In the genomic region with DNA sequence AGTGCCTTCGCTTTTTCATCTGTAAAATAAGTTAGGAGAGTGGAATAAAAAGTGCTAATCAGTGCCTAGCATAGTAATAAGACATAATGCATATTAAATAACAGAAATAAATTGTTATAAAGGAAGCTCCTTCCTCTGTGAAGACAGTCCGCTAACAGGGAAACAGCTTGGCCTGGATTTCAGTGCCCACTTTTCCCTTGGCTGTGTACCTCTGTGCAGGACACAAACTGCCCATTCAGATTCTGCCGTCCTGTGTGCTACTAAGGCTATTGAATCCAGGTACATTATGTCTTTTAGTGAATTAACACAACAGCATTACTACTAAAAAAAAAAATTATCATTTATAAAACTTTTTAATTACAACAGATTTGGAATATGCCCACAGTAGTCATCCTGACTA, we compare ENCODE assay signal across 22 cellular contexts.
DNase-seq lines count a peak whose midpoint lies in the region; TF ChIP-seq lines count a peak whose summit lies in the region.
"Had no signal": no experiment of that assay in that cellular context is flagged by ENCODE, and none has a peak within 500 bp of the region (broad histone marks: within the 10 kb centered on the region; RNA-seq: fewer than 3 reads in every experiment).

No MANE protein-coding gene starts in this region.

- H3K27me3 Mint-ChIP-seq in Calu3 (ENCODE audit: unreplicated experiment) (no peaks in the 10 kb centered on the region), endodermal cell (ENCODE audit: insufficient read depth) (no peaks in the 10 kb centered on the region)
- H3K27me3 Mint-ChIP-seq: activated naive CD4-positive, alpha-beta T cell treated with anti-CD3 and anti-CD28 coated beads, Interleukin-2, amount 10 ng/mL, durations not matched to agents 7 days and 5 days; naive B cell; stimulated activated memory B cell treated with anti-CD40 and anti-IgM and Interleukin-4, amounts not matched to agents 10 μg/mL and 1 μg/mL and 100 μg/mL, for 72 hours had no signal

- no peaks in the 10 kb centered on the region for H3K27me3 ChIP-seq in A673 (replicated peaks; ENCODE audit: insufficient read depth, low read depth, low read length, poor library complexity)
- H3K27me3 ChIP-seq in endodermal cell (ENCODE audit: control insufficient read depth, insufficient read depth, low read length, poor library complexity, severe bottlenecking) = no peaks in the 10 kb centered on the region
- H3K27me3 ChIP-seq: dorsolateral prefrontal cortex, heart right ventricle, MG63, SJSA1, suprapubic skin had no signal

- H3K36me3 Mint-ChIP-seq in Calu3 (ENCODE audit: insufficient read depth, unreplicated experiment) (no peaks in the 10 kb centered on the region), endodermal cell (ENCODE audit: low read depth) (peaks cover 5% of the 10 kb centered on the region)
- H3K36me3 Mint-ChIP-seq: naive B cell; stimulated activated memory B cell treated with anti-CD40 and anti-IgM and Interleukin-4, amounts not matched to agents 10 μg/mL and 1 μg/mL and 100 μg/mL, for 72 hours had no signal

- intact Hi-C loops in A673 (cut with micrococcal nuclease; ENCODE audit: unreplicated experiment) = no loop called here
- intact Hi-C loops in Calu3 (cut with micrococcal nuclease; ENCODE audit: unreplicated experiment) = no loop called here

- H3K9ac ChIP-seq in SK-N-MC (ENCODE audit: insufficient read length) (no peak overlapping the region), endodermal cell (ENCODE audit: extremely low read depth, low read length, poor library complexity, severe bottlenecking) (no peak overlapping the region)

- H3K4me1 ChIP-seq in A673 (ENCODE audit: insufficient read depth, low read length, poor library complexity, severe bottlenecking) = peaks cover 64% of the 10 kb centered on the region
- peaks cover 22% of the 10 kb centered on the region for H3K4me1 ChIP-seq in endodermal cell (ENCODE audit: control insufficient read depth, insufficient read depth, low read length)

- H3K27ac Mint-ChIP-seq in Calu3 (ENCODE audit: unreplicated experiment) = peak overlapping the region; percentile 13
- H3K27ac Mint-ChIP-seq in endodermal cell = peak overlapping the region; percentile 26
- H3K27ac Mint-ChIP-seq: activated naive CD4-positive, alpha-beta T cell treated with anti-CD3 and anti-CD28 coated beads, Interleukin-2, amount 10 ng/mL, durations not matched to agents 7 days and 5 days had no signal

- no peaks in the 10 kb centered on the region for H3K9me3 ChIP-seq in A673 (ENCODE audit: low read depth, low read length, poor library complexity, severe bottlenecking)
- peaks cover 2% of the 10 kb centered on the region; the same call in 1 of the 2 replicates for H3K9me3 ChIP-seq in SK-N-MC (ENCODE audit: low read depth, low read length)
- no peaks in the 10 kb centered on the region for H3K9me3 ChIP-seq in endodermal cell (ENCODE audit: control insufficient read depth, low read length)
- H3K9me3 ChIP-seq: heart right ventricle, MG63, SJSA1, suprapubic skin had no signal

- H3K36me3 ChIP-seq in A673 (ENCODE audit: insufficient read depth, low read length, poor library complexity, severe bottlenecking) = no peaks in the 10 kb centered on the region
- peaks cover 40% of the 10 kb centered on the region for H3K36me3 ChIP-seq in SK-N-MC (ENCODE audit: insufficient read depth, low read length)
- peaks cover 15% of the 10 kb centered on the region for H3K36me3 ChIP-seq in endodermal cell (ENCODE audit: control insufficient read depth, insufficient read depth, low read length)
- H3K36me3 ChIP-seq: heart right ventricle, MG63, SJSA1, suprapubic skin had no signal

- H3K9me3 Mint-ChIP-seq in Calu3 (ENCODE audit: low read depth, unreplicated experiment) (no peaks in the 10 kb centered on the region), endodermal cell (no peaks in the 10 kb centered on the region)
- H3K9me3 Mint-ChIP-seq: activated naive CD4-positive, alpha-beta T cell treated with anti-CD3 and anti-CD28 coated beads, Interleukin-2, amount 10 ng/mL, durations not matched to agents 7 days and 5 days; activated T-cell treated with anti-CD3 and anti-CD28 coated beads, Interleukin-2, amount 50 U/mL, for 4 hours; naive B cell; stimulated activated memory B cell treated with anti-CD40 and anti-IgM and Interleukin-4, amounts not matched to agents 10 μg/mL and 1 μg/mL and 100 μg/mL, for 72 hours had no signal

- no peak overlapping the region for H3K4me3 ChIP-seq in A673 (ENCODE audit: low read depth, low read length, poor library complexity, severe bottlenecking)
- no peak overlapping the region for H3K4me3 ChIP-seq in SK-N-MC
- H3K4me3 ChIP-seq in endodermal cell (ENCODE audit: low read length) = no peak overlapping the region
- H3K4me3 ChIP-seq: dorsolateral prefrontal cortex, heart right ventricle, MG63, SJSA1, suprapubic skin had no signal

- TF ChIP-seq CTCF in A673 (conservative IDR thresholded peaks at IDR 0.05; ENCODE audit: low read depth, low read length) = no peak
- TF ChIP-seq CTCF in Calu3 (IDR thresholded peaks at IDR 0.05; ENCODE audit: unreplicated experiment) = no peak
- no peak for TF ChIP-seq CTCF in endodermal cell (conservative IDR thresholded peaks at IDR 0.05)
- no peak for TF ChIP-seq CTCF in GM20000 (IDR thresholded peaks at IDR 0.05; ENCODE audit: extremely low read depth, missing control alignments)

- CTCF ChIA-PET in A673 (lab: Charles Lee) (no interaction called here), Calu3 (lab: Charles Lee) (interaction anchor here (0.6 to 0.8 kb wide), 3 partner anchors 8 to 20 kb away, joined by 3 to 5 read pairs (median 4); no protein-coding TSS in a partner anchor)

- BruUV-seq in A673 (replicated peaks; lab: Mats Ljungman, UMichigan) (no TSS peak), Calu3 (replicated peaks; lab: Mats Ljungman, UMichigan) (no TSS peak)

- H3K27ac ChIP-seq in A673 (ENCODE audit: low read depth, low read length, poor library complexity, severe bottlenecking) (peak overlapping the region; percentile 28), SK-N-MC (0 out of 2 replicates have a peak overlapping the region, but pooled peaks have one; percentile 9), endodermal cell (ENCODE audit: low read depth, low read length) (no peak overlapping the region)
- H3K27ac ChIP-seq: dorsolateral prefrontal cortex, epithelial cell of prostate, heart right ventricle, SJSA1, suprapubic skin had no signal

- H3K4me3 Mint-ChIP-seq in Calu3 (ENCODE audit: low read depth, unreplicated experiment) = no peak overlapping the region
- no peak overlapping the region for H3K4me3 Mint-ChIP-seq in endodermal cell
- H3K4me3 Mint-ChIP-seq: activated naive CD4-positive, alpha-beta T cell treated with anti-CD3 and anti-CD28 coated beads, Interleukin-2, amount 10 ng/mL, durations not matched to agents 7 days and 5 days; stimulated activated memory B cell treated with anti-CD40 and anti-IgM and Interleukin-4, amounts not matched to agents 10 μg/mL and 1 μg/mL and 100 μg/mL, for 72 hours had no signal

- DNase-seq in A673 (ENCODE audit: low spot score) = no peak
- no peak for DNase-seq in Calu3
- DNase-seq in SK-N-MC (ENCODE audit: low read depth, low spot score) = no peak
- no peak for DNase-seq in endodermal cell
- no peak for DNase-seq in NCI-H2081 (lab: John Stamatoyannopoulos, UW)
- no peak for DNase-seq in activated CD8-positive, alpha-beta memory T cell treated with anti-CD3 and anti-CD28 coated beads, Interleukin-2, amount 50 U/mL, for 4 hours
- no peak for DNase-seq in GM20000 (ENCODE audit: low spot score)
- DNase-seq: activated naive CD4-positive, alpha-beta T cell treated with anti-CD3 and anti-CD28 coated beads, Interleukin-2, amount 10 ng/mL, durations not matched to agents 7 days and 5 days; activated T-cell treated with anti-CD3 and anti-CD28 coated beads, Interleukin-2, amount 50 U/mL, for 4 hours; aorta; dorsolateral prefrontal cortex; heart right ventricle; mesendoderm; MG63; naive B cell; NCI-H1417; NK-92 treated with Interleukin-12 subunit alpha and Interleukin-12 subunit beta, amount 100 ng/mL, for 24 hours; stimulated activated CD4-positive, alpha-beta T cell treated with anti-CD3 and anti-CD28 coated beads, Interleukin-2, amount 100 ng/mL, for 48 hours had no signal

- WGBS in endodermal cell (ENCODE audit: insufficient coverage in 1 of 2, insufficient read length in 1 of 2), 2 experiments = 95% methylated on average over 2 of the region's 3 CpGs; no CpG with 5 or more reads in 1 of the 2 experiments

- POLR2A ChIA-PET in A673 (lab: Charles Lee; ENCODE audit: low non-redundant PET) = interaction anchor here (0.6 kb wide), 1 partner anchor 68 kb away, joined by 3 read pairs; no protein-coding TSS in a partner anchor

- H3K4me1 Mint-ChIP-seq in Calu3 (ENCODE audit: low read depth, unreplicated experiment) (peaks cover 66% of the 10 kb centered on the region), endodermal cell (peaks cover 73% of the 10 kb centered on the region)
